1 cellular context compared by ENCODE assay signal in genomic region chr12:27523642-27524488, GRCh38.
TF ChIP-seq lines count a peak whose summit lies in the region.

Gene PPFIBP1, plus strand, starts transcription at chr12:27524206. Its CDS starts 109,191 bp downstream, at chr12:27633397.

TF ChIP-seq in WTC11, 78 proteins besides CTCF, POLR2A, EP300 and RAD21 (continued from another document and continues in another):
- TF ChIP-seq PRDM15 (CRISPR knock-in tag; IDR thresholded peaks at IDR 0.05) (no peak; the same call in 1 of the 2 replicates), ATF6 (CRISPR knock-in tag; IDR thresholded peaks at IDR 0.05) (no peak), E2F4 (CRISPR knock-in tag; IDR thresholded peaks at IDR 0.05; ENCODE audit: borderline replicate concordance, low read depth) (no peak), CREB1 (CRISPR knock-in tag; IDR thresholded peaks at IDR 0.05) (no peak), NFE2L1 (CRISPR knock-in tag; IDR thresholded peaks at IDR 0.05) (no peak), NR2C2 (CRISPR knock-in tag; IDR thresholded peaks at IDR 0.05) (no peak), PREB (CRISPR knock-in tag; IDR thresholded peaks at IDR 0.05; ENCODE audit: borderline replicate concordance) (no peak), RORB (CRISPR knock-in tag; IDR thresholded peaks at IDR 0.05) (no peak), ELF4 (CRISPR knock-in tag; IDR thresholded peaks at IDR 0.05; ENCODE audit: low read depth) (no peak), NR3C1 (CRISPR knock-in tag; conservative IDR thresholded peaks at IDR 0.05; ENCODE audit: low read depth) (no peak), JUN (CRISPR knock-in tag; IDR thresholded peaks at IDR 0.05) (no peak), ZNF281 (CRISPR knock-in tag; IDR thresholded peaks at IDR 0.05) (no peak), MLX (CRISPR knock-in tag; IDR thresholded peaks at IDR 0.05) (no peak), USF1 (CRISPR knock-in tag; IDR thresholded peaks at IDR 0.05) (0 out of 2 replicates have a peak, but pooled peaks have one; percentile 20), ZBTB21 (CRISPR knock-in tag; IDR thresholded peaks at IDR 0.05; ENCODE audit: borderline replicate concordance) (no peak), ZNF121 (CRISPR knock-in tag; IDR thresholded peaks at IDR 0.05) (no peak), FOXP4 (CRISPR knock-in tag; IDR thresholded peaks at IDR 0.05) (no peak), TEAD4 (CRISPR knock-in tag; IDR thresholded peaks at IDR 0.05) (0 out of 2 replicates have a peak, but pooled peaks have one; percentile 19), ATF1 (CRISPR knock-in tag; IDR thresholded peaks at IDR 0.05) (no peak), NFATC4 (CRISPR knock-in tag; IDR thresholded peaks at IDR 0.05) (no peak), STAT6 (CRISPR knock-in tag; conservative IDR thresholded peaks at IDR 0.05; ENCODE audit: low read depth) (no peak), FOXJ3 (CRISPR knock-in tag; IDR thresholded peaks at IDR 0.05; ENCODE audit: borderline replicate concordance) (no peak), OVOL2 (CRISPR knock-in tag; IDR thresholded peaks at IDR 0.05; ENCODE audit: borderline replicate concordance) (no peak), E2F1 (CRISPR knock-in tag; IDR thresholded peaks at IDR 0.05) (no peak), ZNF138 (CRISPR knock-in tag; conservative IDR thresholded peaks at IDR 0.05) (no peak), CDX4 (CRISPR knock-in tag; IDR thresholded peaks at IDR 0.05; ENCODE audit: borderline replicate concordance) (no peak), GRHL2 (CRISPR knock-in tag; IDR thresholded peaks at IDR 0.05; ENCODE audit: insufficient replicate concordance, severe bottlenecking) (no peak), TP53 (CRISPR knock-in tag; IDR thresholded peaks at IDR 0.05) (no peak), RELA (CRISPR knock-in tag; IDR thresholded peaks at IDR 0.05; ENCODE audit: borderline replicate concordance) (no peak), ZNF263 (CRISPR knock-in tag; IDR thresholded peaks at IDR 0.05; ENCODE audit: low read depth) (no peak), HMGXB4 (CRISPR knock-in tag; IDR thresholded peaks at IDR 0.05) (no peak), NFYB (CRISPR knock-in tag; conservative IDR thresholded peaks at IDR 0.05; ENCODE audit: low read depth) (peak; percentile 77)
